ENCODE assay signal across 20 cellular contexts in the genomic region with DNA sequence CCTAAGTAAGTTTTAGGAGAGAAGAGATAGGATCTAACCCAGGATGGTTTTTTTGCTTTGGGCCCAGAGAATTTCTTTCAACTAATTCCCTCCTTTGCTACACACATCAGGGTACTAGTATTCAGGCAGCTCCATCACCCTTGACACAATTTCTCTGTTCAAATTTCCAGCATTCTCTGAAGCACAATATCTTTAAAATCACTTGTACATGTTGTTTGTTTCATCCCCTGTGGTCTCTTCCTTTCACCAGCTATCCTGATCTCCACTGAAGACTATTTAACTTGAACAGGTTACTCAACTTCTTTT. TPM values are rescaled to one million over a fixed set of nuclear protein-coding genes. Genes with fewer than 3 reads are reported as not detected.
A peak's percentile ranks its signal among the peaks of the same experiment; 100 is the strongest.
DNase-seq lines count a peak whose midpoint lies in the region; ATAC-seq, FAIRE-seq and TF ChIP-seq lines count a peak whose summit lies in the region.
"Had no signal": no experiment of that assay in that cellular context is flagged by ENCODE, and none has a peak within 500 bp of the region (broad histone marks: within the 10 kb centered on the region; RNA-seq: fewer than 3 reads in every experiment).

No MANE protein-coding gene starts in this region.

- POLR2A ChIA-PET in IMR-90 (lab: Charles Lee; ENCODE audit: unreplicated experiment) (no interaction called here), K562 (lab: Yijun Ruan, JAX) (interaction anchor here (1.9 kb wide), 1 partner anchor 15 kb away, joined by 7 read pairs; no protein-coding TSS in a partner anchor)

- no peak overlapping the region for H3K14ac ChIP-seq in IMR-90 (replicated peaks; ENCODE audit: low read depth, low read length)

- no peaks in the 10 kb centered on the region for H3K27me3 ChIP-seq in IMR-90 (ENCODE audit: control insufficient read depth, insufficient read depth, low read length)
- no peaks in the 10 kb centered on the region for H3K27me3 ChIP-seq in K562 (ENCODE audit: control insufficient read depth in 2 of 2, insufficient read depth in 2 of 2, low read length in 2 of 2)
- H3K27me3 ChIP-seq in osteoblast (ENCODE audit: insufficient read depth, low read length) = no peaks in the 10 kb centered on the region
- H3K27me3 ChIP-seq: BE2C had no signal

- H3K27ac ChIP-seq in IMR-90 (ENCODE audit: insufficient read depth, low read length) (no peak overlapping the region), K562 (ENCODE audit: extremely low read depth, low read depth, low read length) (no peak overlapping the region), osteoblast (ENCODE audit: low read depth, low read length) (no peak overlapping the region), caudate nucleus (ENCODE audit: low read depth, low read length) (no peak overlapping the region)
- H3K27ac ChIP-seq: HL-60 had no signal

- no peak for TF ChIP-seq EP300 in K562 (IDR thresholded peaks at IDR 0.05; ENCODE audit: low read length)

- H3K56ac ChIP-seq in IMR-90 (ENCODE audit: extremely low read depth, insufficient read depth, low read length) = no peak overlapping the region

- no peak overlapping the region for H4K91ac ChIP-seq in IMR-90 (ENCODE audit: insufficient read depth, low read depth, low read length)

- in situ Hi-C loops in IMR-90 (cut with MboI; ENCODE audit: low sequenced_read_pairs) = no loop called here
- in situ Hi-C loops in K562 (cut with MboI) = no loop called here

- H3K18ac ChIP-seq in IMR-90 (ENCODE audit: low read depth, low read length) = peak overlapping the region; percentile 29; the same call in 1 of the 2 replicates

- BruUV-seq in IMR-90 (replicated peaks; lab: Mats Ljungman, UMichigan) = no TSS peak
- BruUV-seq in K562 (replicated peaks; lab: Mats Ljungman, UMichigan) = no TSS peak

- no peak overlapping the region for H3K23ac ChIP-seq in IMR-90 (ENCODE audit: low read depth, low read length)

- H3K4me2 ChIP-seq in IMR-90 (ENCODE audit: low read depth, low read length) = no peak overlapping the region
- H3K4me2 ChIP-seq in K562 (ENCODE audit: insufficient read depth, low read length) = no peak overlapping the region
- H3K4me2 ChIP-seq in osteoblast (ENCODE audit: insufficient read depth, low read length) = no peak overlapping the region

- H3K79me2 ChIP-seq in K562 (ENCODE audit: control insufficient read depth, insufficient read depth, low read length) (no peaks in the 10 kb centered on the region), osteoblast (ENCODE audit: insufficient read depth, low read length) (no peaks in the 10 kb centered on the region)

- H3K79me1 ChIP-seq in IMR-90 (ENCODE audit: low read depth in 1 of 2, low read length in 2 of 2) = no peaks in the 10 kb centered on the region

- FAIRE-seq in D721Med (lab: Jason Lieb, UNC) (peak; percentile 41), K562 (lab: Jason Lieb, UNC) (no peak)
- FAIRE-seq: GM12892, GM18507 had no signal

- DNase-seq in D721Med (ENCODE audit: insufficient read length, low spot score) = no peak
- DNase-seq in IMR-90 = no peak
- no peak for DNase-seq in K562 (ENCODE audit: extremely low read depth in 1 of 4, low spot score in 3 of 4)
- no peak for DNase-seq in osteoblast (ENCODE audit: insufficient read length, low spot score, missing footprints)
- no peak for DNase-seq in caudate nucleus (lab: John Stamatoyannopoulos, UW)
- DNase-seq in NCI-H2029 (lab: John Stamatoyannopoulos, UW) = no peak
- no peak for DNase-seq in left colon
- DNase-seq: BE2C; C1 segment of cervical spinal cord; CD4-positive, CD25-positive, alpha-beta regulatory T cell; CD8-positive, alpha-beta memory T cell; COR-L47; GOT3; H7; HFFc6 had no signal

- no peak for TF ChIP-seq POLR2A in IMR-90 (IDR thresholded peaks at IDR 0.05; ENCODE audit: low read depth, low read length)
- no peak for TF ChIP-seq POLR2A in K562 (conservative IDR thresholded peaks at IDR 0.05)

- CTCF ChIA-PET in IMR-90 (lab: Yijun Ruan, JAX) = interaction anchor here (0.6 kb wide), 1 partner anchor 148 kb away, joined by 3 read pairs; no protein-coding TSS in a partner anchor
- CTCF ChIA-PET in K562 (lab: Yijun Ruan, JAX; ENCODE audit: low intra/inter-chr PET ratio) = no interaction called here

- H3K9me1 ChIP-seq in IMR-90 (ENCODE audit: insufficient read depth, low read length) = no peaks in the 10 kb centered on the region
- H3K9me1 ChIP-seq in K562 (ENCODE audit: control insufficient read depth, insufficient read depth, low read length) = no peaks in the 10 kb centered on the region

- no peak for ATAC-seq in IMR-90 (ENCODE audit: low read depth)
- no peak for ATAC-seq in K562
- ATAC-seq in GM19397 (IDR thresholded peaks at IDR 0.05; ENCODE audit: unreplicated experiment) = no peak
- ATAC-seq in left colon = no peak
- ATAC-seq: HCT116 had no signal

- dilution Hi-C loops in IMR-90 (cut with HindIII; ENCODE audit: low sequenced_read_pairs, unreplicated experiment) = no loop called here

- H3K4me3 ChIP-seq in IMR-90 (ENCODE audit: insufficient read depth, low read depth, low read length) = no peak overlapping the region
- H3K4me3 ChIP-seq in K562 = no peak overlapping the region
- H3K4me3 ChIP-seq in osteoblast (ENCODE audit: insufficient read depth, low read length) = no peak overlapping the region

- no peaks in the 10 kb centered on the region for H4K20me1 ChIP-seq in IMR-90 (ENCODE audit: insufficient read depth, low read length)
- no peaks in the 10 kb centered on the region for H4K20me1 ChIP-seq in K562 (replicated peaks; ENCODE audit: control insufficient read depth, insufficient read depth, low read length)
- no peaks in the 10 kb centered on the region for H4K20me1 ChIP-seq in osteoblast (ENCODE audit: insufficient read depth, low read length)

- no peaks in the 10 kb centered on the region for H3K9me3 ChIP-seq in IMR-90 (ENCODE audit: control insufficient read depth, insufficient read depth, low read length)
- H3K9me3 ChIP-seq in K562 (replicated peaks; ENCODE audit: control insufficient read depth, insufficient read depth, low read depth, low read length) = no peaks in the 10 kb centered on the region
- no peaks in the 10 kb centered on the region for H3K9me3 ChIP-seq in osteoblast (ENCODE audit: low read depth, low read length)
- H3K9me3 ChIP-seq: BE2C had no signal

- no peak overlapping the region for H2BK20ac ChIP-seq in IMR-90 (ENCODE audit: low read depth, low read length)

- H2BK5ac ChIP-seq in IMR-90 (ENCODE audit: low read depth, low read length, poor library complexity, severe bottlenecking) = no peak overlapping the region

- H2AFZ ChIP-seq in IMR-90 (replicated peaks; ENCODE audit: low read length, poor library complexity) = no peak overlapping the region
- peak overlapping the region; percentile 54 for H2AFZ ChIP-seq in K562 (ENCODE audit: low read depth, low read length)
- H2AFZ ChIP-seq in osteoblast (ENCODE audit: low read length) = peak overlapping the region; percentile 41

- no peak overlapping the region for H4K5ac ChIP-seq in IMR-90 (ENCODE audit: low read depth, low read length)

- intact Hi-C loops in IMR-90 (cut with micrococcal nuclease) = no loop called here
- intact Hi-C loops in K562 (cut with micrococcal nuclease) = no loop called here
- intact Hi-C loops in left colon (cut with DNase I, micrococcal nuclease) = no loop called here

- no peak overlapping the region for H2AK9ac ChIP-seq in IMR-90 (replicated peaks; ENCODE audit: low read depth, low read length, poor library complexity)

- no peak overlapping the region; the same call in 1 of the 2 replicates for H3K9ac ChIP-seq in IMR-90 (ENCODE audit: low read depth, low read length)
- H3K9ac ChIP-seq in K562 (ENCODE audit: insufficient read depth in 1 of 2, low read depth in 2 of 2, low read length in 2 of 2) = no peak overlapping the region

- TF ChIP-seq RAD21 in IMR-90 (IDR thresholded peaks at IDR 0.05; ENCODE audit: low read length) = no peak
- TF ChIP-seq RAD21 in K562 (CRISPR knock-in tag; conservative IDR thresholded peaks at IDR 0.05 in 1 of 2, IDR thresholded peaks at IDR 0.05 in 1 of 2) = no peak

- H3K4me1 ChIP-seq in IMR-90 (ENCODE audit: control insufficient read depth, insufficient read depth, low read length) (0 out of 2 replicates have a peak, but pooled peaks cover 2% of the 10 kb centered on the region), K562 (replicated peaks in 1 of 2; ENCODE audit: control insufficient read depth in 2 of 2, insufficient read depth in 2 of 2, low read length in 2 of 2) (no peaks in the 10 kb centered on the region; a peak in 1 of 5 replicates), osteoblast (ENCODE audit: insufficient read depth, low read length) (no peaks in the 10 kb centered on the region)
- H3K4me1 ChIP-seq: BE2C had no signal

- H3K36me3 ChIP-seq in IMR-90 (ENCODE audit: control insufficient read depth, insufficient read depth, low read length) = no peaks in the 10 kb centered on the region
- H3K36me3 ChIP-seq in K562 (ENCODE audit: control insufficient read depth, insufficient read depth, low read length) = no peaks in the 10 kb centered on the region
- H3K36me3 ChIP-seq in osteoblast (ENCODE audit: insufficient read depth, low read length) = no peaks in the 10 kb centered on the region
- H3K36me3 ChIP-seq: BE2C had no signal

- H2AK5ac ChIP-seq in IMR-90 (ENCODE audit: low read depth, low read length) = no peak overlapping the region

- no peak overlapping the region for H3K4ac ChIP-seq in IMR-90 (ENCODE audit: low read depth, low read length)

- no peak overlapping the region for H2BK15ac ChIP-seq in IMR-90 (ENCODE audit: low read depth, low read length)

- H2BK120ac ChIP-seq in IMR-90 (ENCODE audit: low read depth, low read length) = no peak overlapping the region

- H4K8ac ChIP-seq in IMR-90 (ENCODE audit: low read depth in 2 of 2, low read length in 2 of 2) = no peak overlapping the region

- TF ChIP-seq CTCF in D721Med (IDR thresholded peaks at IDR 0.05; ENCODE audit: insufficient read depth, missing control alignments) = no peak
- no peak for TF ChIP-seq CTCF in IMR-90 (conservative IDR thresholded peaks at IDR 0.05; ENCODE audit: low read depth, low read length)
- TF ChIP-seq CTCF in K562 (IDR thresholded peaks at IDR 0.05 in 2 of 3, conservative IDR thresholded peaks at IDR 0.05 in 1 of 3; ENCODE audit: insufficient read depth in 2 of 3, low read depth in 1 of 3, low read length in 3 of 3) = no peak
- TF ChIP-seq CTCF in osteoblast (IDR thresholded peaks at IDR 0.05; ENCODE audit: extremely low read depth, low read depth, low read length) = no peak

RNA-seq across cellular contexts. Expression of gene FNDC3B, which starts 32.4 kb away (rescaled TPM):
- 128 and 150 TPM in 2 replicates for total RNA-seq in IMR-90 (2012; rRNA removed)
- 22.0 and 23.9 TPM in 2 replicates for polyA plus RNA-seq in IMR-90 (2012; rRNA removed)
- 10.0 and 11.3 TPM in 2 replicates for polyA plus RNA-seq in IMR-90 (2012; cell fraction: cytosol; rRNA removed)
- polyA plus RNA-seq in IMR-90 (2012; cell fraction: nucleus; rRNA removed; ENCODE audit: low replicate concordance) = 7.1 and 33.5 TPM in 2 replicates
- 142 and 253 TPM in 2 replicates for total RNA-seq in K562 (2011; cell fraction: chromatin; rRNA removed; ENCODE audit: low replicate concordance)
- 37.0 and 58.0 TPM in 2 replicates for total RNA-seq in K562 (2011; cell fraction: nucleolus; rRNA removed)
- total RNA-seq in K562 (2011; cell fraction: nucleoplasm; rRNA removed) = 132 and 200 TPM in 2 replicates
- 19.1 and 20.2 TPM in 2 replicates for total RNA-seq in K562 (2014; rRNA removed)
- total RNA-seq in K562 (2014; rRNA removed; fragmentation: Illumina TruSeq; extraction: Trizol) = 23.8 and 29.5 TPM in 2 replicates
- 25.6 and 26.1 TPM in 2 replicates for total RNA-seq in K562 (2015; rRNA removed; fragmentation: Illumina TruSeq; extraction: Trizol)
- 29.5 and 35.8 TPM in 2 replicates for total RNA-seq in K562 (2021)
- 10.9 and 12.1 TPM in 2 replicates for polyA plus RNA-seq in K562 (2011; rRNA removed)
- 7.1 and 12.2 TPM in 2 replicates for polyA plus RNA-seq in K562 (2011; cell fraction: cytosol; rRNA removed)
- 46.5 and 50.1 TPM in 2 replicates for polyA plus RNA-seq in K562 (2011; cell fraction: nucleus; rRNA removed)
- polyA plus RNA-seq in K562 (2012) = 14.7 and 30.8 TPM in 2 replicates
- 14.0 and 16.2 TPM in 2 replicates for polyA plus RNA-seq in K562 (2014; fragmentation: Illumina TruSeq; extraction: Trizol)
- 10 to 100 TPM in 1 of 2 experiments, 1 to 10 TPM in 1; 7.0 to 10.5 TPM for polyA plus RNA-seq in K562 (2014; fragmentation: Nextera tagmentation; extraction: Ambion mirVana)
- polyA plus RNA-seq in K562 (2014; rRNA removed) = 9.2 and 9.8 TPM in 2 replicates
- 46.1 and 71.6 TPM in 2 replicates for polyA minus RNA-seq in K562 (2011; rRNA and poly(A)+ RNA removed)
- 11.2 and 13.2 TPM in 2 replicates for polyA minus RNA-seq in K562 (2011; cell fraction: cytosol; rRNA and poly(A)+ RNA removed)
- 59.6 and 111 TPM in 2 replicates for polyA minus RNA-seq in K562 (2011; cell fraction: nucleus; rRNA and poly(A)+ RNA removed)
- 179 TPM in 2 replicates for total RNA-seq in osteoblast
- 100 to 1,000 TPM; 100 to 113 TPM for total RNA-seq in left colon
